ENCODE assay signal across 18 cellular contexts in genomic region chr1:44339731-44340130, GRCh38.
"Had no signal": no experiment of that assay in that cellular context is flagged by ENCODE, and none has a peak within 500 bp of the region (broad histone marks: within the 10 kb centered on the region; RNA-seq: fewer than 3 reads in every experiment).

No MANE protein-coding gene starts in this region.

- DNase-seq: activated CD4-positive, alpha-beta T cell treated with anti-CD3 and anti-CD28 coated beads for 4 hours; activated CD8-positive, alpha-beta T cell treated with anti-CD3 and anti-CD28 coated beads for 36 hours; activated gamma-delta T cell; activated T-cell treated with anti-CD3 and anti-CD28 coated beads, Interleukin-2, amount 50 U/mL, for 4 hours; amygdala; body of pancreas; central memory CD4-positive, alpha-beta T cell; colonic mucosa; effector CD4-positive, alpha-beta T cell; foreskin fibroblast; glutamatergic neuron; islet precursor cell; retina; WERI-Rb-1 had no signal

- ATAC-seq: activated CD8-positive, alpha-beta T cell treated with anti-CD3 and anti-CD28 coated beads for 36 hours; activated T-cell treated with anti-CD3 and anti-CD28 coated beads, Interleukin-2, amount 50 U/mL, for 4 hours; body of pancreas; stimulated activated effector memory CD8-positive, alpha-beta T cell treated with anti-CD3 and anti-CD28 coated beads, Interleukin-12 subunit alpha, Interleukin-12 subunit beta, amount 100 ng/mL, for 72 hours had no signal

- H3K36me3 ChIP-seq: colonic mucosa had no signal

- H3K4me1 ChIP-seq: body of pancreas, colonic mucosa had no signal

- H3K4me3 ChIP-seq: body of pancreas, colonic mucosa, lung, thoracic aorta had no signal

- H3K27me3 ChIP-seq: body of pancreas, colonic mucosa, neutrophil had no signal

- H3K9me3 ChIP-seq: body of pancreas, colonic mucosa, neutrophil, thoracic aorta had no signal

- H3K27ac ChIP-seq: body of pancreas, colonic mucosa, neutrophil, thoracic aorta, WERI-Rb-1 had no signal
